ENCODE assay signal across 9 cellular contexts in the genomic region with DNA sequence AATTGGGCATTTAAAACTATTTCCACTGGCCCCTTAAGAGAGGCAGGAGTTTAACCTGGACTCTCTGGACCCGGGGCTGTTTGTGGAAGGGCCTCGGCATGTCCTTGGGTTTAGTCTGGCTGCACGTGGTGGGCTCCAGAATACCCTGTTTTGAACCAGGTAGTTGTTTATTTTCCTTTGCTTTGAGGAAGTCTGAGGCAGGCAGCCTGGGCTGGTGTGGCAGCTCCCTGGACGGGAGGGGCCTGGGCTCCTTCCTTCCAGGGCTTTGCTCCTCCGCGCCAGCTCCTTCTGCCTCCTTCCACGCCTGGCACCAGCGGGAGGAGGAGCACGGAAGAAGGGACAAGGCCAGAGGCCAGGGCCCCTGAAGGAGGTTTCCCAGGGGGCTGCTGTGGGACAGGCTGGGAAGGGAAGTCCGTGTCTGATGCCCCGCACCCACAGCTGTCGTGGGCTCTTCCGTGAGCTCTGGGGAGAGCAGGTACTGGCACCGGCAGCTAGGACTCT. TPM values are rescaled to one million over a fixed set of nuclear protein-coding genes. Genes with fewer than 3 reads are reported as not detected.
DNase-seq lines count a peak whose midpoint lies in the region; ATAC-seq and TF ChIP-seq lines count a peak whose summit lies in the region.
"Had no signal": no experiment of that assay in that cellular context is flagged by ENCODE, and none has a peak within 500 bp of the region (broad histone marks: within the 10 kb centered on the region; RNA-seq: fewer than 3 reads in every experiment).

No MANE protein-coding gene starts in this region.

- H3K27me3 Mint-ChIP-seq in activated CD4-positive, alpha-beta memory T cell treated with anti-CD3 and anti-CD28 coated beads for 36 hours: no peaks in the 10 kb centered on the region
- no peaks in the 10 kb centered on the region for H3K27me3 Mint-ChIP-seq in activated CD4-positive, alpha-beta memory T cell treated with anti-CD3 and anti-CD28 coated beads, Interleukin-2, amount 10 ng/mL, durations not matched to agents 7 days and 5 days

- H3K9ac ChIP-seq in mesenchymal stem cell (ENCODE audit: low read length): peak overlapping the region; percentile 83

- WGBS in mesenchymal stem cell: 79% methylated on average over 13 of the region's 14 CpGs
- 28 to 31% methylated on average over 13 to 14 of the region's 14 CpGs for WGBS in tibial nerve, 2 donors

- H2AK5ac ChIP-seq in mesenchymal stem cell (ENCODE audit: low read length, severe bottlenecking): peak overlapping the region; percentile 2

- no peak overlapping the region for H3K14ac ChIP-seq in mesenchymal stem cell (ENCODE audit: low read length in 2 of 2)

- no peak for TF ChIP-seq CTCF in tibial nerve (IDR thresholded peaks at IDR 0.05)

- intact Hi-C loops in activated CD4-positive, alpha-beta memory T cell treated with anti-CD3 and anti-CD28 coated beads for 36 hours (cut with micrococcal nuclease): no loop called here

- H3K27me3 ChIP-seq in mesenchymal stem cell (ENCODE audit: control insufficient read depth in 1 of 2, insufficient read depth in 1 of 2, low read length in 2 of 2) (no peaks in the 10 kb centered on the region), tibial nerve (no peaks in the 10 kb centered on the region)

- no peak overlapping the region for H3K18ac ChIP-seq in mesenchymal stem cell (ENCODE audit: low read depth in 1 of 2, low read length in 2 of 2)

- DNase-seq in activated CD4-positive, alpha-beta memory T cell treated with anti-CD3 and anti-CD28 coated beads for 36 hours: no peak
- DNase-seq in activated CD4-positive, alpha-beta memory T cell treated with anti-CD3 and anti-CD28 coated beads, Interleukin-2, amount 10 ng/mL, durations not matched to agents 7 days and 5 days: no peak
- no peak for DNase-seq in mesenchymal stem cell
- no peak for DNase-seq in tibial nerve (ENCODE audit: low spot score in 2 of 2)
- no peak for DNase-seq in EL
- DNase-seq in HCEC 1CT: no peak
- DNase-seq: foreskin melanocyte had no signal

- CTCF ChIA-PET in activated CD4-positive, alpha-beta memory T cell treated with anti-CD3 and anti-CD28 coated beads for 36 hours (lab: Charles Lee): interaction anchor here (0.6 kb wide), 1 partner anchor 58 kb away, joined by 3 read pairs; no protein-coding TSS in a partner anchor
- CTCF ChIA-PET in activated CD4-positive, alpha-beta memory T cell treated with anti-CD3 and anti-CD28 coated beads, Interleukin-2, amount 10 ng/mL, durations not matched to agents 7 days and 5 days (lab: Charles Lee): interaction anchor here (1.1 kb wide), 1 partner anchor 10 kb away, joined by 4 read pairs; no protein-coding TSS in a partner anchor

- POLR2A ChIA-PET in activated CD4-positive, alpha-beta memory T cell treated with anti-CD3 and anti-CD28 coated beads for 36 hours (lab: Charles Lee): interaction anchor here (1.4 kb wide), 1 partner anchor 10 kb away, joined by 6 read pairs; no protein-coding TSS in a partner anchor
- POLR2A ChIA-PET in activated CD4-positive, alpha-beta memory T cell treated with anti-CD3 and anti-CD28 coated beads, Interleukin-2, amount 10 ng/mL, durations not matched to agents 7 days and 5 days (lab: Charles Lee): interaction anchor here (0.8 to 1.6 kb wide), 2 partner anchors 11 to 16 kb away, joined by 4 read pairs; a partner anchor contains a TSS

- H4K91ac ChIP-seq in mesenchymal stem cell (ENCODE audit: low read length): no peak overlapping the region

- H3K4me2 ChIP-seq in mesenchymal stem cell (ENCODE audit: low read length, poor library complexity, severe bottlenecking): no peak overlapping the region

- H4K8ac ChIP-seq in mesenchymal stem cell (ENCODE audit: low read length): no peak overlapping the region

- H2BK12ac ChIP-seq in mesenchymal stem cell (ENCODE audit: low read length in 2 of 2): no peak overlapping the region

- H3K4ac ChIP-seq in mesenchymal stem cell (ENCODE audit: low read depth in 1 of 2, low read length in 2 of 2): no peak overlapping the region

- H3K36me3 ChIP-seq in mesenchymal stem cell (ENCODE audit: control insufficient read depth in 1 of 2, insufficient read depth in 2 of 2, low read depth in 1 of 2, low read length in 2 of 2) (peaks cover 3 to 4% of the 10 kb centered on the region in 2 experiments), tibial nerve (peaks cover 0 to 13% (median 0%) of the 10 kb centered on the region in 3 donors)

- TF ChIP-seq EP300 in tibial nerve (IDR thresholded peaks at IDR 0.05): no peak

- H2BK120ac ChIP-seq in mesenchymal stem cell (ENCODE audit: low read depth, low read length): no peak overlapping the region

- H3K4me1 ChIP-seq in mesenchymal stem cell (ENCODE audit: control insufficient read depth, insufficient read depth, low read depth, low read length) (peaks cover 17% of the 10 kb centered on the region), tibial nerve (peaks cover 0 to 50% (median 18%) of the 10 kb centered on the region in 4 donors)

- peak overlapping the region in 1 of 2 experiments; percentile 61 for H3K4me3 ChIP-seq in mesenchymal stem cell (ENCODE audit: insufficient read depth in 1 of 2, low read depth in 1 of 2, low read length in 2 of 2)
- peak overlapping the region in 2 of 4 donors; percentile 16 to 23 for H3K4me3 ChIP-seq in tibial nerve

- H2BK5ac ChIP-seq in mesenchymal stem cell (ENCODE audit: low read depth, low read length, poor library complexity, severe bottlenecking): no peak overlapping the region

- H3K4me1 Mint-ChIP-seq in activated CD4-positive, alpha-beta memory T cell treated with anti-CD3 and anti-CD28 coated beads for 36 hours (ENCODE audit: low read depth): peaks cover 56% of the 10 kb centered on the region
- peaks cover 44% of the 10 kb centered on the region for H3K4me1 Mint-ChIP-seq in activated CD4-positive, alpha-beta memory T cell treated with anti-CD3 and anti-CD28 coated beads, Interleukin-2, amount 10 ng/mL, durations not matched to agents 7 days and 5 days

- peaks cover 10% of the 10 kb centered on the region for H3K9me3 Mint-ChIP-seq in activated CD4-positive, alpha-beta memory T cell treated with anti-CD3 and anti-CD28 coated beads for 36 hours
- peaks cover 9% of the 10 kb centered on the region for H3K9me3 Mint-ChIP-seq in activated CD4-positive, alpha-beta memory T cell treated with anti-CD3 and anti-CD28 coated beads, Interleukin-2, amount 10 ng/mL, durations not matched to agents 7 days and 5 days

- TF ChIP-seq POLR2A in tibial nerve (IDR thresholded peaks at IDR 0.05): no peak

- H3K27ac Mint-ChIP-seq in activated CD4-positive, alpha-beta memory T cell treated with anti-CD3 and anti-CD28 coated beads for 36 hours: peak overlapping the region; percentile 49
- no peak overlapping the region for H3K27ac Mint-ChIP-seq in activated CD4-positive, alpha-beta memory T cell treated with anti-CD3 and anti-CD28 coated beads, Interleukin-2, amount 10 ng/mL, durations not matched to agents 7 days and 5 days

- H3K36me3 Mint-ChIP-seq in activated CD4-positive, alpha-beta memory T cell treated with anti-CD3 and anti-CD28 coated beads for 36 hours: peaks cover 19% of the 10 kb centered on the region
- peaks cover 12% of the 10 kb centered on the region for H3K36me3 Mint-ChIP-seq in activated CD4-positive, alpha-beta memory T cell treated with anti-CD3 and anti-CD28 coated beads, Interleukin-2, amount 10 ng/mL, durations not matched to agents 7 days and 5 days (ENCODE audit: low read depth)

- H3K23ac ChIP-seq in mesenchymal stem cell (ENCODE audit: low read length in 2 of 2): no peak overlapping the region

- peaks cover 30% of the 10 kb centered on the region for H3K79me1 ChIP-seq in mesenchymal stem cell (replicated peaks; ENCODE audit: low read length, poor library complexity, severe bottlenecking)

- H3K9me3 ChIP-seq in mesenchymal stem cell (ENCODE audit: control insufficient read depth, low read length) (peaks cover 10% of the 10 kb centered on the region), tibial nerve (peaks cover 0 to 9% (median 4%) of the 10 kb centered on the region in 4 donors)

- H3K4me3 Mint-ChIP-seq in activated CD4-positive, alpha-beta memory T cell treated with anti-CD3 and anti-CD28 coated beads for 36 hours: no peak overlapping the region
- H3K4me3 Mint-ChIP-seq in activated CD4-positive, alpha-beta memory T cell treated with anti-CD3 and anti-CD28 coated beads, Interleukin-2, amount 10 ng/mL, durations not matched to agents 7 days and 5 days: no peak overlapping the region

- H3K27ac ChIP-seq in cingulate gyrus (ENCODE audit: low read depth, low read length) (peak overlapping the region; percentile 84), mesenchymal stem cell (ENCODE audit: low read length, poor library complexity, severe bottlenecking) (no peak overlapping the region), tibial nerve (peak overlapping the region; percentile 39 to 87 (median 75))

- H2BK15ac ChIP-seq in mesenchymal stem cell (ENCODE audit: low read depth, poor library complexity, severe bottlenecking): peak overlapping the region; percentile 86

- ATAC-seq in HG02870 (IDR thresholded peaks at IDR 0.05; ENCODE audit: unreplicated experiment): no peak

- H2AFZ ChIP-seq in mesenchymal stem cell (ENCODE audit: low read depth, low read length): no peak overlapping the region

RNA-seq across cellular contexts. Expression of a gene that starts 15.5 kb away (rescaled TPM):
- total RNA-seq in activated CD4-positive, alpha-beta memory T cell treated with anti-CD3 and anti-CD28 coated beads for 36 hours: 10 to 100 TPM; 29.6 to 30.6 TPM
- total RNA-seq in activated CD4-positive, alpha-beta memory T cell treated with anti-CD3 and anti-CD28 coated beads, Interleukin-2, amount 10 ng/mL, durations not matched to agents 7 days and 5 days: 10 to 100 TPM; 33.6 to 38.9 TPM
- 10.8 TPM for polyA plus RNA-seq in mesenchymal stem cell (2013, experiment 1 of 2)
- 11.0 TPM for polyA plus RNA-seq in mesenchymal stem cell (2013, experiment 2 of 2)
- total RNA-seq in tibial nerve: 10 to 100 TPM; 21.9 to 27.3 (median 24.6) TPM

RNA-seq across cellular contexts. Expression of a gene that starts 30.4 kb away (rescaled TPM):
- total RNA-seq in activated CD4-positive, alpha-beta memory T cell treated with anti-CD3 and anti-CD28 coated beads for 36 hours: not detected
- total RNA-seq in activated CD4-positive, alpha-beta memory T cell treated with anti-CD3 and anti-CD28 coated beads, Interleukin-2, amount 10 ng/mL, durations not matched to agents 7 days and 5 days: not detected
- polyA plus RNA-seq in mesenchymal stem cell (2013, experiment 1 of 2): not detected
- polyA plus RNA-seq in mesenchymal stem cell (2013, experiment 2 of 2): not detected
- not detected for total RNA-seq in tibial nerve
